Comparison of ENCODE assay signal across 9 cellular contexts in the genomic region with DNA sequence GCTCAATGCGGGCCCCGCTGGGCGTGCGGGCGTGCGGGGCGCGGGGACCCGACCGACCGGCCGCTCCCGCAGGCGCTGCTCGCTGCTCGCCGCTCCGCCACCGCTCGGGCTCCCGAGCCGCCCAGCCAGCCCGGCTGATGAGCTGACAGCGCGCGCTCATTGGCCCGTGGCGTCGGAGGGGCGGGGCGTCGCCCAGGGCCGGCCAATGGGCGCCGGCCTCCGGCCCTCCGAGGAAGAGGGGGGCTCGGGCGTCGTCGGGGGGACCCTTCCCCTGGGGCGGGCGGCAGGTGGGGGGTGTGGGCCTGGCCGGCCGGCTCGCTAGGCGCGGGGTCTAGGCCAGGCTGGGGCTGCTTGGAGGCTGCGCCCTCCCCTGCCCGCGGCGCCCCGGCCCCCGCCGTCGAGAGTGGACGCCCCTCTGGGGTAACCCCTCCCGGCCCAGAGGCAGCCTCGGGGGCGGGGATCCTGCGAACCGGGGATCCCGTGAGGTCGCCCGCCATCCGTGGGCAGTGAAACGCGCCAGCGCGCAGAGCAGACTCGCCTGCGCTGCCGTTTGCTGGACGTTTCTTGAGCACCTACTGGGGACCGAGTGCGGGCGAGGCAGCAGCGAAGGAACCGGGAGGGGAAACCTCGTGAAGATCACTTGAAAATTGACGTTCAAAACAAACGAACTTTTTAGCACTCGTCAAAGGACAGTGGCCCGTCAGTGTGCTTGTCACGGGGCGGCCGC. TPM values are rescaled to one million over a fixed set of nuclear protein-coding genes. Genes with fewer than 3 reads are reported as not detected.
DNase-seq lines count a peak whose midpoint lies in the region; ATAC-seq, FAIRE-seq and TF ChIP-seq lines count a peak whose summit lies in the region.
"Had no signal": no experiment of that assay in that cellular context is flagged by ENCODE, and none has a peak within 500 bp of the region (broad histone marks: within the 10 kb centered on the region; RNA-seq: fewer than 3 reads in every experiment).

A gene (minus strand): TSS at position 111 of the 727 bp plus-strand sequence. CDS start 111 bp downstream, outside the sequence.

- no peak for TF ChIP-seq CTCF in heart right ventricle (IDR thresholded peaks at IDR 0.05)

- peaks cover 37% of the 10 kb centered on the region for H3K27me3 ChIP-seq in H7 (ENCODE audit: control insufficient read depth, insufficient read depth, low read length)
- peaks cover 20 to 88% (median 72%) of the 10 kb centered on the region in 7 donors for H3K27me3 ChIP-seq in heart right ventricle

- no peak within 1 kb of the TSS for H3K27ac ChIP-seq in heart right ventricle

- peaks cover 0 to 23% (median 0%) of the 10 kb centered on the region in 9 donors for H3K4me1 ChIP-seq in heart right ventricle

- no peak for FAIRE-seq in RCC 7860 (lab: Jason Lieb, UNC)

- H3K4me3 ChIP-seq in H7 (ENCODE audit: insufficient read depth, low read depth, low read length), result peak within 1 kb of the TSS; percentile 48
- peak within 1 kb of the TSS in 8 of 10 donors; percentile 5 to 34 (median 12) for H3K4me3 ChIP-seq in heart right ventricle

- 2 to 3% methylated on average over 62 to 87 of the region's 87 CpGs for WGBS in heart right ventricle, 2 donors

- ATAC-seq in heart right ventricle (peak; percentile 61 to 90 (median 78)), sciatic nerve (peak; percentile 75), HG02852 (IDR thresholded peaks at IDR 0.05; ENCODE audit: unreplicated experiment) (no peak), HG03354 (IDR thresholded peaks at IDR 0.05; ENCODE audit: poor library complexity, severe bottlenecking, unreplicated experiment) (no peak)

- H3K36me3 ChIP-seq in H7 (replicated peaks; ENCODE audit: control insufficient read depth, insufficient read depth, low read length) (no peaks in the 10 kb centered on the region), heart right ventricle (no peaks in the 10 kb centered on the region)

- intact Hi-C loops in heart right ventricle (cut with DNase I), result loop anchor here in 1 of 10 donors (5.0 to 10.0 kb wide), 2 partner anchors 56 to 109 kb away; no protein-coding TSS in a partner anchor
- intact Hi-C loops in sciatic nerve (cut with DNase I), result no loop called here

- H3K9me3 ChIP-seq in heart right ventricle, result no peaks in the 10 kb centered on the region

- DNase-seq in H7, result peak; percentile 99
- DNase-seq in NOMO-1 (lab: John Stamatoyannopoulos, UW; ENCODE audit: unreplicated experiment in 2 of 2), result peak; percentile 66 to 76
- peak; percentile 79 for DNase-seq in activated effector memory CD4-positive, alpha-beta T cell treated with anti-CD3 and anti-CD28 coated beads, Interleukin-2, amount 50 U/mL, for 16 hours
- peak; percentile 19 to 67 for DNase-seq in heart right ventricle
- DNase-seq in sciatic nerve (ENCODE audit: low spot score), result peak; percentile 79
- no peak for DNase-seq in RCC 7860 (ENCODE audit: low spot score)

RNA-seq across cellular contexts. Expression of the gene that starts here (rescaled TPM):
- 0.45 and 0.89 TPM in 2 replicates for total RNA-seq in H7 (2014; rRNA removed; shearing (Covaris generic))
- total RNA-seq in heart right ventricle, result under 1 TPM in 9 of 10 donors, not detected in 1; 0.05 to 0.60 (median 0.23) TPM
- under 1 TPM; 0.01 to 0.07 TPM for polyA plus RNA-seq in heart right ventricle
- total RNA-seq in sciatic nerve, result 140 TPM
- total RNA-seq: myocyte had no signal

Comparison
In these comparisons a context has a peak if more than half of its experiments do, and no peak if none do; other contexts are left out.
1. RNA of the gene that starts here (total RNA-seq): 140 TPM in sciatic nerve (single experiment); 0.45 to 0.89 TPM in H7 and 0.05 to 0.60 TPM in heart right ventricle; every median in the first group is over 10 times any median in the second.
2. Peak in DNase-seq and H3K4me3 ChIP-seq in H7; RNA of the gene not detected or under 1 TPM.
3. Peak in DNase-seq, ATAC-seq and H3K4me3 ChIP-seq in heart right ventricle; RNA of the gene not detected or under 1 TPM.